In genomic region chr18:46336278-46337205, GRCh38 we compare ENCODE assay signal across 1 cellular context.
TF ChIP-seq lines count a peak whose summit lies in the region.

No MANE protein-coding gene starts in this region.

TF ChIP-seq in HepG2, 621 proteins besides CTCF, POLR2A, EP300 and RAD21 (continued from another document):
- no peak for TF ChIP-seq SNAPC4 (CRISPR knock-in tag; IDR thresholded peaks at IDR 0.05)
- TF ChIP-seq PAXIP1 (CRISPR knock-in tag; conservative IDR thresholded peaks at IDR 0.05) = no peak
- TF ChIP-seq ZBTB1 (CRISPR knock-in tag; IDR thresholded peaks at IDR 0.05; ENCODE audit: borderline replicate concordance) = no peak
TF ChIP-seq in HepG2: peak in this region for 0.
